Comparison of ENCODE assay signal across 10 cellular contexts in the genomic region with DNA sequence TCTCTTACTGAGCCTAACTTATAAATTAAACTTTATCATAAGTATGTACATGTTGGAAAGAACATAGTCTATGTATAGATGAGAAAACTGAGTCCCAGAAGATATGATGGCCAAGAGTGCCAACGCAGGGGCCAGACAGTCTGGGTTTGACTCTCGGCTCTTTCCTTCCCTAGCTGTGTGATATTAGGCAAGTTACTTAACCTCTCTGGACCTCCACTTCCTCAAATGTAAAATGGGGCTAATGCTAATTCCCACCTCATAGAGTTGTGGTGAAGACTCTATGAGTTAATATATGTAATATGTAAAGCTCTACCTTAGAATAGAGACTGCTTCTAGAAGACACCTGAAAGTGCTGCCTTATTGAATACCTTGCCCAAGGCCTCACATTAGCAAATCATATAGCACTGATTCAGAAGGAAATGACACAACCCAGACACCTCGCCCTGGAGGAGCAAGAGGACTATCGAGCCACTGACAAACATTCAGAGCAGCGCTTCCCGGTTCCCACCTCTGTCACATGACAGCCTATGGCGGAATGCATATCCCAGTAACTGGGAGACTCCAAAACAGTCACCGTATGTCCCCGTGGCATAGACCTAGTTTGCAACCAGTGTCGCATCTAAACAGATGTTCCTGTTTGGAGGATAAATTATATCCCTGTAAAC. TPM values are rescaled to one million over a fixed set of nuclear protein-coding genes. Genes with fewer than 3 reads are reported as not detected.
DNase-seq lines count a peak whose midpoint lies in the region; ATAC-seq and TF ChIP-seq lines count a peak whose summit lies in the region.
"Had no signal": no experiment of that assay in that cellular context is flagged by ENCODE, and none has a peak within 500 bp of the region (broad histone marks: within the 10 kb centered on the region; RNA-seq: fewer than 3 reads in every experiment).

No MANE protein-coding gene starts in this region.

- DNase-seq in activated T-cell treated with anti-CD3 and anti-CD28 coated beads, Interleukin-2, amount 50 U/mL, for 72 hours = no peak
- DNase-seq in activated T-cell treated with anti-CD3 and anti-CD28 coated beads, Interleukin-2, amount 50 U/mL, for 24 hours = no peak
- DNase-seq in osteoblast (ENCODE audit: insufficient read length, low spot score, missing footprints) (peak; percentile 18), kidney tubule cell (ENCODE audit: low spot score) (no peak), SKM-1 (lab: John Stamatoyannopoulos, UW; ENCODE audit: unreplicated experiment) (no peak)

- ATAC-seq in activated T-cell treated with anti-CD3 and anti-CD28 coated beads, Interleukin-2, amount 50 U/mL, for 72 hours (replicated peaks in 1 of 2) = peak in 1 of 2 donors; percentile 74
- ATAC-seq in HG02798 (IDR thresholded peaks at IDR 0.05; ENCODE audit: poor library complexity, unreplicated experiment) (peak; percentile 20), GM21447 (IDR thresholded peaks at IDR 0.05; ENCODE audit: unreplicated experiment) (no peak)

- H3K4me1 ChIP-seq in osteoblast (ENCODE audit: insufficient read depth, low read length) = peaks cover 5% of the 10 kb centered on the region

- no peak overlapping the region for H3K4me2 ChIP-seq in osteoblast (ENCODE audit: insufficient read depth, low read length)

- no peaks in the 10 kb centered on the region for H3K36me3 Mint-ChIP-seq in activated T-cell treated with anti-CD3 and anti-CD28 coated beads, Interleukin-2, amount 50 U/mL, for 72 hours (ENCODE audit: insufficient read depth in 2 of 2)
- H3K36me3 Mint-ChIP-seq in activated T-cell treated with anti-CD3 and anti-CD28 coated beads, Interleukin-2, amount 50 U/mL, for 24 hours (ENCODE audit: low read depth) = no peaks in the 10 kb centered on the region

- H3K9me3 ChIP-seq in osteoblast (ENCODE audit: low read depth, low read length) = no peaks in the 10 kb centered on the region
- H3K9me3 ChIP-seq: testis had no signal

- TF ChIP-seq CTCF in VCaP (conservative IDR thresholded peaks at IDR 0.05) (no peak), osteoblast (IDR thresholded peaks at IDR 0.05; ENCODE audit: extremely low read depth, low read depth, low read length) (no peak)

- H3K4me3 Mint-ChIP-seq in activated T-cell treated with anti-CD3 and anti-CD28 coated beads, Interleukin-2, amount 50 U/mL, for 72 hours = peak overlapping the region in 1 of 2 donors; percentile 69
- no peak overlapping the region for H3K4me3 Mint-ChIP-seq in activated T-cell treated with anti-CD3 and anti-CD28 coated beads, Interleukin-2, amount 50 U/mL, for 24 hours

- peaks cover 31% of the 10 kb centered on the region for H3K4me1 Mint-ChIP-seq in activated T-cell treated with anti-CD3 and anti-CD28 coated beads, Interleukin-2, amount 50 U/mL, for 72 hours (ENCODE audit: low read depth)
- H3K4me1 Mint-ChIP-seq in activated T-cell treated with anti-CD3 and anti-CD28 coated beads, Interleukin-2, amount 50 U/mL, for 24 hours (ENCODE audit: low read depth) = peaks cover 4% of the 10 kb centered on the region

- H3K27me3 Mint-ChIP-seq in activated T-cell treated with anti-CD3 and anti-CD28 coated beads, Interleukin-2, amount 50 U/mL, for 72 hours (ENCODE audit: low read depth) = peaks cover 19% of the 10 kb centered on the region
- peaks cover 9% of the 10 kb centered on the region for H3K27me3 Mint-ChIP-seq in activated T-cell treated with anti-CD3 and anti-CD28 coated beads, Interleukin-2, amount 50 U/mL, for 24 hours

- H3K36me3 ChIP-seq in osteoblast (ENCODE audit: insufficient read depth, low read length) = no peaks in the 10 kb centered on the region

- H3K27ac ChIP-seq in VCaP (peak overlapping the region; percentile 73), osteoblast (ENCODE audit: low read depth, low read length) (no peak overlapping the region)
- H3K27ac ChIP-seq: testis had no signal

- peaks cover 4% of the 10 kb centered on the region for H4K20me1 ChIP-seq in osteoblast (ENCODE audit: insufficient read depth, low read length)

- H3K27me3 ChIP-seq in osteoblast (ENCODE audit: insufficient read depth, low read length) = peaks cover 37% of the 10 kb centered on the region
- H3K27me3 ChIP-seq: testis had no signal

- H2AFZ ChIP-seq in osteoblast (ENCODE audit: low read length) = no peak overlapping the region

- H3K9me3 Mint-ChIP-seq in activated T-cell treated with anti-CD3 and anti-CD28 coated beads, Interleukin-2, amount 50 U/mL, for 72 hours = no peaks in the 10 kb centered on the region
- H3K9me3 Mint-ChIP-seq in activated T-cell treated with anti-CD3 and anti-CD28 coated beads, Interleukin-2, amount 50 U/mL, for 24 hours = no peaks in the 10 kb centered on the region

- peak overlapping the region; percentile 5 for H3K27ac Mint-ChIP-seq in activated T-cell treated with anti-CD3 and anti-CD28 coated beads, Interleukin-2, amount 50 U/mL, for 72 hours
- no peak overlapping the region for H3K27ac Mint-ChIP-seq in activated T-cell treated with anti-CD3 and anti-CD28 coated beads, Interleukin-2, amount 50 U/mL, for 24 hours

- no peak overlapping the region for H3K4me3 ChIP-seq in osteoblast (ENCODE audit: insufficient read depth, low read length)
- H3K4me3 ChIP-seq: testis had no signal

- no peaks in the 10 kb centered on the region for H3K79me2 ChIP-seq in osteoblast (ENCODE audit: insufficient read depth, low read length)

RNA-seq across cellular contexts. Expression of a gene that starts 11.3 kb away (rescaled TPM):
- 10 to 100 TPM; 16.4 to 23.9 TPM for total RNA-seq in activated T-cell treated with anti-CD3 and anti-CD28 coated beads, Interleukin-2, amount 50 U/mL, for 72 hours
- total RNA-seq in osteoblast = 6.2 and 7.4 TPM in 2 replicates

RNA-seq across cellular contexts. Expression of a gene that starts 25.1 kb away (rescaled TPM):
- total RNA-seq in activated T-cell treated with anti-CD3 and anti-CD28 coated beads, Interleukin-2, amount 50 U/mL, for 72 hours = under 1 TPM; 0.16 to 0.17 TPM
- not detected in 2 replicates for total RNA-seq in osteoblast
- total RNA-seq: HT1080 had no signal

RNA-seq across cellular contexts. Expression of a gene that starts 36.7 kb away (rescaled TPM):
- not detected for total RNA-seq in activated T-cell treated with anti-CD3 and anti-CD28 coated beads, Interleukin-2, amount 50 U/mL, for 72 hours
- total RNA-seq in osteoblast = under 0.01 and 0.36 TPM in 2 replicates

RNA-seq across cellular contexts. Expression of a gene that starts 45.5 kb away (rescaled TPM):
- not detected for total RNA-seq in activated T-cell treated with anti-CD3 and anti-CD28 coated beads, Interleukin-2, amount 50 U/mL, for 72 hours
- total RNA-seq in osteoblast = not detected in 2 replicates
- total RNA-seq: HT1080 had no signal
